Comparison of ENCODE assay signal across 8 cellular contexts in genomic region chr3:192571197-192571791, GRCh38.
DNase-seq lines count a peak whose midpoint lies in the region; ATAC-seq, FAIRE-seq and TF ChIP-seq lines count a peak whose summit lies in the region.

No MANE protein-coding gene starts in this region.

- peak; percentile 84 to 89 for ATAC-seq in A549

- DNase-seq in A549 (ENCODE audit: low read depth in 1 of 2, low spot score in 1 of 2) (peak; percentile 6 to 11), HAP-1 (ENCODE audit: low spot score in 2 of 2) (peak in 1 of 2 experiments; percentile 51), SK-N-SH (peak; percentile 15), epithelial cell of proximal tubule (ENCODE audit: low read depth) (peak; percentile 10), neuronal stem cell (ENCODE audit: low spot score) (no peak), CD14-positive monocyte (ENCODE audit: low spot score) (no peak), GM12892 (ENCODE audit: insufficient read length) (no peak), HuH-7 (ENCODE audit: low spot score) (no peak)

- TF ChIP-seq RAD21 in A549 (conservative IDR thresholded peaks at IDR 0.05 in 1 of 2, IDR thresholded peaks at IDR 0.05 in 1 of 2) (no peak), SK-N-SH (IDR thresholded peaks at IDR 0.05; ENCODE audit: low read length) (no peak)

- H3K9me3 Mint-ChIP-seq in CD14-positive monocyte: no peaks in the 10 kb centered on the region

- no peak overlapping the region for H3K27ac ChIP-seq in A549
- no peak overlapping the region for H3K27ac ChIP-seq in SK-N-SH (ENCODE audit: low read depth in 2 of 2, low read length in 1 of 2)
- no peak overlapping the region for H3K27ac ChIP-seq in neuronal stem cell (replicated peaks; ENCODE audit: low read length)

- no peak overlapping the region for H3K4ac ChIP-seq in neuronal stem cell (ENCODE audit: low read length)

- no peak overlapping the region for H2AK5ac ChIP-seq in neuronal stem cell (ENCODE audit: low read depth, low read length)

- no peaks in the 10 kb centered on the region for H3K36me3 ChIP-seq in HAP-1 (replicated peaks)
- H3K36me3 ChIP-seq in SK-N-SH (replicated peaks in 1 of 2; ENCODE audit: control insufficient read depth in 1 of 2, insufficient read depth in 2 of 2, low read length in 1 of 2): no peaks in the 10 kb centered on the region
- no peaks in the 10 kb centered on the region for H3K36me3 ChIP-seq in neuronal stem cell (replicated peaks in 1 of 2; ENCODE audit: control insufficient read depth in 2 of 2, insufficient read depth in 2 of 2, low read length in 2 of 2)

- no peak overlapping the region for H2BK120ac ChIP-seq in neuronal stem cell (ENCODE audit: low read depth, low read length)

- TF ChIP-seq EP300 in A549 (IDR thresholded peaks at IDR 0.05) (no peak), SK-N-SH (IDR thresholded peaks at IDR 0.05; ENCODE audit: borderline replicate concordance in 1 of 2, low read depth in 1 of 2, low read length in 1 of 2) (no peak)

- no peaks in the 10 kb centered on the region for H3F3A ChIP-seq in SK-N-SH (replicated peaks; ENCODE audit: insufficient read depth)

- H3K36me3 Mint-ChIP-seq in CD14-positive monocyte: no peaks in the 10 kb centered on the region

- no peaks in the 10 kb centered on the region for H4K20me1 ChIP-seq in SK-N-SH (ENCODE audit: insufficient read depth)

- H3K18ac ChIP-seq in neuronal stem cell (ENCODE audit: low read length): no peak overlapping the region

- no peak overlapping the region for H3K23ac ChIP-seq in neuronal stem cell (ENCODE audit: low read depth, low read length, poor library complexity)

- H3K27me3 ChIP-seq in HAP-1 (ENCODE audit: low read depth) (no peaks in the 10 kb centered on the region), SK-N-SH (ENCODE audit: insufficient read depth) (no peaks in the 10 kb centered on the region), neuronal stem cell (ENCODE audit: control insufficient read depth in 3 of 3, insufficient read depth in 3 of 3, low read depth in 1 of 3, low read length in 3 of 3) (no peaks in the 10 kb centered on the region)

- no peaks in the 10 kb centered on the region for H3K9me3 ChIP-seq in A549
- no peaks in the 10 kb centered on the region for H3K9me3 ChIP-seq in HAP-1
- no peaks in the 10 kb centered on the region for H3K9me3 ChIP-seq in SK-N-SH
- no peaks in the 10 kb centered on the region for H3K9me3 ChIP-seq in neuronal stem cell (replicated peaks in 1 of 2; ENCODE audit: control insufficient read depth in 2 of 2, insufficient read depth in 1 of 2, low read depth in 1 of 2, low read length in 2 of 2)

- CTCF ChIA-PET in A549 (lab: Yijun Ruan, JAX): interaction anchor here (0.5 to 1.1 kb wide), 3 partner anchors 93 to 242 kb away, joined by 3 read pairs; no protein-coding TSS in a partner anchor
- CTCF ChIA-PET in SK-N-SH (lab: Yijun Ruan, JAX): interaction anchor here (1.1 to 1.5 kb wide), 5 partner anchors 218 to 1001 kb away, joined by 3 to 5 read pairs (median 3); no protein-coding TSS in a partner anchor

- TF ChIP-seq POLR2A in A549 (IDR thresholded peaks at IDR 0.05; ENCODE audit: low read length) (no peak), GM12892 (IDR thresholded peaks at IDR 0.05; ENCODE audit: low read depth, low read length) (no peak)

- no peak overlapping the region for H4K8ac ChIP-seq in neuronal stem cell (ENCODE audit: low read depth, low read length)

- POLR2A ChIA-PET in A549 (lab: Yijun Ruan, JAX): no interaction called here
- POLR2A ChIA-PET in SK-N-SH (lab: Yijun Ruan, JAX): no interaction called here

- intact Hi-C loops in CD14-positive monocyte (cut with micrococcal nuclease): no loop called here

- H3K4me3 Mint-ChIP-seq in CD14-positive monocyte: peak overlapping the region in 1 of 2 donors; percentile 8

- H2BK15ac ChIP-seq in neuronal stem cell (ENCODE audit: low read length): peak overlapping the region; percentile 31

- H3K4me1 ChIP-seq in A549 (0 out of 3 replicates have a peak, but pooled peaks cover 4% of the 10 kb centered on the region), HAP-1 (peaks cover 3% of the 10 kb centered on the region), SK-N-SH (ENCODE audit: control insufficient read depth in 1 of 2, insufficient read depth in 2 of 2, low read depth in 1 of 2, low read length in 1 of 2) (peaks cover 0 to 3% of the 10 kb centered on the region in 2 experiments; a peak in 1 of 4 replicates), neuronal stem cell (ENCODE audit: control insufficient read depth in 2 of 2, insufficient read depth in 1 of 2, low read depth in 1 of 2, low read length in 2 of 2) (no peaks in the 10 kb centered on the region)

- no peak for FAIRE-seq in A549 (lab: Jason Lieb, UNC)
- no peak for FAIRE-seq in GM12892 (lab: Jason Lieb, UNC)

- peak overlapping the region in 1 of 7 donors; percentile 6 for H3K27ac Mint-ChIP-seq in CD14-positive monocyte

- no peaks in the 10 kb centered on the region for H3K79me2 ChIP-seq in SK-N-SH (ENCODE audit: insufficient read depth)

- in situ Hi-C loops in HAP-1 (cut with MboI; ENCODE audit: low sequenced_read_pairs): no loop called here

- H2BK5ac ChIP-seq in neuronal stem cell (ENCODE audit: low read length): no peak overlapping the region

- peaks cover 11 to 25% (median 11%) of the 10 kb centered on the region in 3 donors for H3K27me3 Mint-ChIP-seq in CD14-positive monocyte (ENCODE audit: low read depth in 3 of 3)

- H4K91ac ChIP-seq in neuronal stem cell (ENCODE audit: low read depth, low read length, poor library complexity): no peak overlapping the region

- H3K4me3 ChIP-seq in A549 (peak overlapping the region; percentile 41), HAP-1 (peak overlapping the region; percentile 22), SK-N-SH (ENCODE audit: low read depth in 2 of 2, low read length in 1 of 2) (peak overlapping the region; percentile 38 to 58), epithelial cell of proximal tubule (ENCODE audit: low read depth, low read length) (peak overlapping the region; percentile 48), neuronal stem cell (ENCODE audit: low read length in 2 of 2) (no peak overlapping the region)

- H2BK12ac ChIP-seq in neuronal stem cell (ENCODE audit: low read length): no peak overlapping the region

- peaks cover 9% of the 10 kb centered on the region for H3K4me1 Mint-ChIP-seq in CD14-positive monocyte

- WGBS in A549 (ENCODE audit: missing lambda C conversion rate): 1% methylated on average over 26 of the region's 26 CpGs
- WGBS in SK-N-SH (ENCODE audit: low lambda C conversion rate): 8% methylated on average over 13 of the region's 26 CpGs
- WGBS in neuronal stem cell (ENCODE audit: extremely low coverage in 2 of 2, insufficient read length in 2 of 2, insufficient replicate concordance in 1 of 2), 2 donors: no CpG with 5 or more reads among the region's 26 CpGs

- no peaks in the 10 kb centered on the region for H3K9me2 ChIP-seq in SK-N-SH

- H3K9ac ChIP-seq in SK-N-SH: no peak overlapping the region
- no peak overlapping the region for H3K9ac ChIP-seq in neuronal stem cell (ENCODE audit: low read depth, low read length, poor library complexity)

- H3K14ac ChIP-seq in neuronal stem cell (ENCODE audit: low read length): peak overlapping the region; percentile 40

- H2AFZ ChIP-seq in SK-N-SH (ENCODE audit: low read depth) (peak overlapping the region; percentile 69; the same call in 1 of the 2 replicates), neuronal stem cell (ENCODE audit: low read length) (no peak overlapping the region)

- H3K4me2 ChIP-seq in A549 (peak overlapping the region; percentile 88), SK-N-SH (peak overlapping the region; percentile 73), neuronal stem cell (ENCODE audit: insufficient read depth, low read length, poor library complexity, severe bottlenecking) (no peak overlapping the region)

- no peaks in the 10 kb centered on the region for H3K79me1 ChIP-seq in neuronal stem cell (ENCODE audit: low read depth, low read length)

- no peak for TF ChIP-seq CTCF in A549 (IDR thresholded peaks at IDR 0.05)
- TF ChIP-seq CTCF in SK-N-SH (IDR thresholded peaks at IDR 0.05): no peak
- no peak for TF ChIP-seq CTCF in epithelial cell of proximal tubule (conservative IDR thresholded peaks at IDR 0.05; ENCODE audit: low read depth, low read length)
- no peak for TF ChIP-seq CTCF in CD14-positive monocyte (IDR thresholded peaks at IDR 0.05)

TF ChIP-seq in A549, 52 proteins besides CTCF, POLR2A, EP300 and RAD21:
- peak; percentile 48; the same call in 1 of the 2 replicates for TF ChIP-seq CBX8 (IDR thresholded peaks at IDR 0.05)
- no peak for TF ChIP-seq RFX5 (IDR thresholded peaks at IDR 0.05)

TF ChIP-seq in SK-N-SH, 30 proteins besides CTCF, POLR2A, EP300 and RAD21 (continues in another document):
- TF ChIP-seq NRF1 (IDR thresholded peaks at IDR 0.05; ENCODE audit: low read depth, low read length) (no peak), FOXJ3 (CRISPR knock-in tag; IDR thresholded peaks at IDR 0.05) (no peak), TEAD4 (IDR thresholded peaks at IDR 0.05; ENCODE audit: borderline replicate concordance, insufficient read depth) (no peak), RCOR1 (IDR thresholded peaks at IDR 0.05; ENCODE audit: low read length) (no peak), CHD2 (IDR thresholded peaks at IDR 0.05; ENCODE audit: low read length, partially characterized antibody) (no peak), MAX (IDR thresholded peaks at IDR 0.05; ENCODE audit: low read depth) (0 out of 2 replicates have a peak, but pooled peaks have one; percentile 31), EZH2phosphoT487 (IDR thresholded peaks at IDR 0.05; ENCODE audit: borderline replicate concordance, low read depth) (no peak), JUND (IDR thresholded peaks at IDR 0.05) (peak; percentile 16; the same call in 1 of the 2 replicates), USF2 (IDR thresholded peaks at IDR 0.05; ENCODE audit: borderline replicate concordance, low read depth, low read length) (no peak), FOXM1 (IDR thresholded peaks at IDR 0.05; ENCODE audit: low read depth) (no peak), TAF1 (IDR thresholded peaks at IDR 0.05; ENCODE audit: borderline replicate concordance, low read depth, low read length) (no peak), SIN3A (IDR thresholded peaks at IDR 0.05; ENCODE audit: borderline replicate concordance, low read depth, low read length) (no peak)

Comparison
In these comparisons a context has a peak if more than half of its experiments do, and no peak if none do; other contexts are left out.
1. DNase-seq: peak in A549 (2 of 2), SK-N-SH (single experiment) and epithelial cell of proximal tubule (single experiment); none in neuronal stem cell (single experiment), CD14-positive monocyte (single experiment), GM12892 (single experiment) and HuH-7 (single experiment).
2. H3K4me3 ChIP-seq: peak in A549 (single experiment), HAP-1 (single experiment), SK-N-SH (2 of 2) and epithelial cell of proximal tubule (single experiment); none in neuronal stem cell (0 of 2).
3. Of the 12 proteins assayed by ChIP-seq in both A549 and SK-N-SH: peak only in A549: none; only in SK-N-SH: FOSL2 and MAX; in both: none; in neither: 10.